Comparison of ENCODE assay signal across 17 cellular contexts in genomic region chr6:90261801-90262200, GRCh38. TPM values are rescaled to one million over a fixed set of nuclear protein-coding genes. Genes with fewer than 3 reads are reported as not detected.
A peak's percentile ranks its signal among the peaks of the same experiment; 100 is the strongest.
DNase-seq lines count a peak whose midpoint lies in the region; ATAC-seq and TF ChIP-seq lines count a peak whose summit lies in the region.
"Had no signal": no experiment of that assay in that cellular context is flagged by ENCODE, and none has a peak within 500 bp of the region (broad histone marks: within the 10 kb centered on the region; RNA-seq: fewer than 3 reads in every experiment).

No MANE protein-coding gene starts in this region.

- H3K79me1 ChIP-seq in trophoblast cell (ENCODE audit: low read length), result no peaks in the 10 kb centered on the region

- H2AFZ ChIP-seq in trophoblast cell (ENCODE audit: insufficient read depth, low read length, poor library complexity) (no peak overlapping the region), SK-N-SH (ENCODE audit: low read depth) (no peak overlapping the region)

- no peak for TF ChIP-seq EP300 in SK-N-SH (IDR thresholded peaks at IDR 0.05; ENCODE audit: borderline replicate concordance in 1 of 2, low read depth in 1 of 2, low read length in 1 of 2)

- H4K8ac ChIP-seq in trophoblast cell (ENCODE audit: low read depth, low read length), result no peak overlapping the region

- no peak for TF ChIP-seq CTCF in CD4-positive, alpha-beta T cell (IDR thresholded peaks at IDR 0.05)
- TF ChIP-seq CTCF in SK-N-SH (IDR thresholded peaks at IDR 0.05), result no peak

- H4K12ac ChIP-seq in trophoblast cell (ENCODE audit: low read depth, low read length), result no peak overlapping the region

- no CpG with 5 or more reads among the region's 2 CpGs for WGBS in trophoblast cell (ENCODE audit: extremely low coverage, insufficient coverage, insufficient read length)
- 94% methylated on average over 2 of the region's 2 CpGs for WGBS in SK-N-SH (ENCODE audit: low lambda C conversion rate)

- H3F3A ChIP-seq in SK-N-SH (replicated peaks; ENCODE audit: insufficient read depth), result peaks cover 6% of the 10 kb centered on the region

- H3K9me3 ChIP-seq in CD4-positive, alpha-beta T cell (ENCODE audit: control insufficient read depth, low read length), result no peaks in the 10 kb centered on the region
- no peaks in the 10 kb centered on the region for H3K9me3 ChIP-seq in trophoblast cell (ENCODE audit: insufficient read depth, low read depth, low read length)
- H3K9me3 ChIP-seq in SK-N-SH, result no peaks in the 10 kb centered on the region
- H3K9me3 ChIP-seq: BE2C had no signal

- H3K36me3 ChIP-seq in trophoblast cell (ENCODE audit: control insufficient read depth in 1 of 2, insufficient read depth in 2 of 2, low read length in 2 of 2) (no peaks in the 10 kb centered on the region), SK-N-SH (replicated peaks in 1 of 2; ENCODE audit: control insufficient read depth in 1 of 2, insufficient read depth in 2 of 2, low read length in 1 of 2) (no peaks in the 10 kb centered on the region)
- H3K36me3 ChIP-seq: BE2C had no signal

- H3K27me3 ChIP-seq in CD4-positive, alpha-beta T cell (ENCODE audit: control insufficient read depth, insufficient read depth, low read length), result no peaks in the 10 kb centered on the region
- H3K27me3 ChIP-seq in trophoblast cell (ENCODE audit: insufficient read depth, low read length) (no peaks in the 10 kb centered on the region), SK-N-SH (ENCODE audit: insufficient read depth) (no peaks in the 10 kb centered on the region)

- H2BK120ac ChIP-seq in trophoblast cell (ENCODE audit: insufficient read depth, low read length, poor library complexity), result no peak overlapping the region

- H3K4me3 ChIP-seq in trophoblast cell (ENCODE audit: low read depth, low read length), result no peak overlapping the region
- no peak overlapping the region for H3K4me3 ChIP-seq in SK-N-SH (ENCODE audit: low read depth in 2 of 2, low read length in 1 of 2)

- POLR2A ChIA-PET in CD4-positive, alpha-beta T cell (lab: Charles Lee), result no interaction called here
- POLR2A ChIA-PET in SK-N-SH (lab: Yijun Ruan, JAX), result no interaction called here

- peaks cover 94% of the 10 kb centered on the region for H3K36me3 Mint-ChIP-seq in activated T-cell treated with anti-CD3 and anti-CD28 coated beads, Interleukin-2, amount 50 U/mL, for 24 hours (ENCODE audit: low read depth)
- peaks cover 66% of the 10 kb centered on the region for H3K36me3 Mint-ChIP-seq in activated T-cell treated with anti-CD3 and anti-CD28 coated beads, Interleukin-2, amount 50 U/mL, for 4 hours (ENCODE audit: insufficient read depth)
- H3K36me3 Mint-ChIP-seq in CD4-positive, alpha-beta T cell (ENCODE audit: low read depth), result peaks cover 88% of the 10 kb centered on the region
- H3K36me3 Mint-ChIP-seq in activated naive CD8-positive, alpha-beta T cell treated with anti-CD3 and anti-CD28 coated beads for 36 hours, result peaks cover 90% of the 10 kb centered on the region

- H3K4me1 ChIP-seq in trophoblast cell (ENCODE audit: control insufficient read depth in 1 of 2, insufficient read depth in 2 of 2, low read length in 2 of 2) (no peaks in the 10 kb centered on the region), SK-N-SH (ENCODE audit: control insufficient read depth in 1 of 2, insufficient read depth in 2 of 2, low read depth in 1 of 2, low read length in 1 of 2) (no peaks in the 10 kb centered on the region)
- H3K4me1 ChIP-seq: BE2C had no signal

- H3K79me2 ChIP-seq in trophoblast cell (ENCODE audit: control insufficient read depth, insufficient read depth, low read length, poor library complexity) (no peaks in the 10 kb centered on the region), SK-N-SH (ENCODE audit: insufficient read depth) (no peaks in the 10 kb centered on the region)

- DNase-seq in activated T-cell treated with anti-CD3 and anti-CD28 coated beads, Interleukin-2, amount 50 U/mL, for 24 hours, result no peak
- no peak for DNase-seq in activated T-cell treated with anti-CD3 and anti-CD28 coated beads, Interleukin-2, amount 50 U/mL, for 4 hours
- no peak for DNase-seq in CD4-positive, alpha-beta T cell
- DNase-seq in activated naive CD8-positive, alpha-beta T cell treated with anti-CD3 and anti-CD28 coated beads for 36 hours, result no peak
- DNase-seq in trophoblast cell (peak; percentile 23 to 74), SK-N-SH (no peak)
- DNase-seq: BE2C; CD8-positive, alpha-beta memory T cell; DMS79; MM.1S; NCI-H1092; NCI-H1436 treated with DMSO at 0.1 percent for 48 hours; NCI-H2081; NCI-H2171 treated with DMSO at 0.1 percent for 48 hours; NK-92 treated with Interleukin-12 subunit alpha and Interleukin-12 subunit beta, amount 100 ng/mL, for 24 hours had no signal

- peaks cover 95% of the 10 kb centered on the region for H3K4me1 Mint-ChIP-seq in activated T-cell treated with anti-CD3 and anti-CD28 coated beads, Interleukin-2, amount 50 U/mL, for 24 hours (ENCODE audit: low read depth)
- H3K4me1 Mint-ChIP-seq in activated T-cell treated with anti-CD3 and anti-CD28 coated beads, Interleukin-2, amount 50 U/mL, for 4 hours (ENCODE audit: low read depth), result peaks cover 88% of the 10 kb centered on the region
- peaks cover 95% of the 10 kb centered on the region for H3K4me1 Mint-ChIP-seq in CD4-positive, alpha-beta T cell (ENCODE audit: low read depth)
- peaks cover 96% of the 10 kb centered on the region for H3K4me1 Mint-ChIP-seq in activated naive CD8-positive, alpha-beta T cell treated with anti-CD3 and anti-CD28 coated beads for 36 hours

- peaks cover 25% of the 10 kb centered on the region for H3K9me3 Mint-ChIP-seq in activated T-cell treated with anti-CD3 and anti-CD28 coated beads, Interleukin-2, amount 50 U/mL, for 24 hours
- H3K9me3 Mint-ChIP-seq in activated T-cell treated with anti-CD3 and anti-CD28 coated beads, Interleukin-2, amount 50 U/mL, for 4 hours, result peaks cover 3% of the 10 kb centered on the region
- H3K9me3 Mint-ChIP-seq in CD4-positive, alpha-beta T cell, result peaks cover 9% of the 10 kb centered on the region
- H3K9me3 Mint-ChIP-seq in activated naive CD8-positive, alpha-beta T cell treated with anti-CD3 and anti-CD28 coated beads for 36 hours, result peaks cover 30% of the 10 kb centered on the region
- H3K9me3 Mint-ChIP-seq: CD8-positive, alpha-beta memory T cell had no signal

- H2BK12ac ChIP-seq in trophoblast cell (ENCODE audit: low read length), result no peak overlapping the region

- peak overlapping the region; percentile 63 for H3K27ac Mint-ChIP-seq in activated T-cell treated with anti-CD3 and anti-CD28 coated beads, Interleukin-2, amount 50 U/mL, for 24 hours
- peak overlapping the region; percentile 67 for H3K27ac Mint-ChIP-seq in CD4-positive, alpha-beta T cell
- H3K27ac Mint-ChIP-seq in activated naive CD8-positive, alpha-beta T cell treated with anti-CD3 and anti-CD28 coated beads for 36 hours, result peak overlapping the region; percentile 99

- H4K91ac ChIP-seq in trophoblast cell (ENCODE audit: low read depth, low read length), result no peak overlapping the region

- no peak overlapping the region for H2BK5ac ChIP-seq in trophoblast cell (ENCODE audit: low read depth, low read length, poor library complexity)

- H3K23ac ChIP-seq in trophoblast cell (ENCODE audit: low read length), result no peak overlapping the region

- no peak overlapping the region for H3K4ac ChIP-seq in trophoblast cell (ENCODE audit: low read depth, low read length)

- no peak for ATAC-seq in activated T-cell treated with anti-CD3 and anti-CD28 coated beads, Interleukin-2, amount 50 U/mL, for 4 hours
- ATAC-seq in CD4-positive, alpha-beta T cell (ENCODE audit: poor library complexity), result no peak
- ATAC-seq in GM21360 (IDR thresholded peaks at IDR 0.05; ENCODE audit: unreplicated experiment), result no peak
- ATAC-seq: Right ventricle myocardium inferior had no signal

- H3K4me3 Mint-ChIP-seq in activated T-cell treated with anti-CD3 and anti-CD28 coated beads, Interleukin-2, amount 50 U/mL, for 24 hours, result no peak overlapping the region
- no peak overlapping the region for H3K4me3 Mint-ChIP-seq in activated T-cell treated with anti-CD3 and anti-CD28 coated beads, Interleukin-2, amount 50 U/mL, for 4 hours
- H3K4me3 Mint-ChIP-seq in CD4-positive, alpha-beta T cell, result no peak overlapping the region
- no peak overlapping the region for H3K4me3 Mint-ChIP-seq in activated naive CD8-positive, alpha-beta T cell treated with anti-CD3 and anti-CD28 coated beads for 36 hours
- H3K4me3 Mint-ChIP-seq: CD8-positive, alpha-beta memory T cell had no signal

- no peaks in the 10 kb centered on the region for H4K20me1 ChIP-seq in SK-N-SH (ENCODE audit: insufficient read depth)

- H3K9me2 ChIP-seq in SK-N-SH, result no peaks in the 10 kb centered on the region

- H3K14ac ChIP-seq in trophoblast cell (ENCODE audit: low read length), result no peak overlapping the region

- no peaks in the 10 kb centered on the region for H3K27me3 Mint-ChIP-seq in activated T-cell treated with anti-CD3 and anti-CD28 coated beads, Interleukin-2, amount 50 U/mL, for 24 hours
- no peaks in the 10 kb centered on the region for H3K27me3 Mint-ChIP-seq in activated T-cell treated with anti-CD3 and anti-CD28 coated beads, Interleukin-2, amount 50 U/mL, for 4 hours (ENCODE audit: low read depth)
- H3K27me3 Mint-ChIP-seq in CD4-positive, alpha-beta T cell, result no peaks in the 10 kb centered on the region
- H3K27me3 Mint-ChIP-seq in activated naive CD8-positive, alpha-beta T cell treated with anti-CD3 and anti-CD28 coated beads for 36 hours, result no peaks in the 10 kb centered on the region

- TF ChIP-seq RAD21 in SK-N-SH (IDR thresholded peaks at IDR 0.05; ENCODE audit: low read length), result no peak

- no peak overlapping the region for H3K27ac ChIP-seq in CD4-positive, alpha-beta T cell (ENCODE audit: low read depth, low read length)
- H3K27ac ChIP-seq in trophoblast cell (ENCODE audit: low read depth, low read length), result no peak overlapping the region
- no peak overlapping the region for H3K27ac ChIP-seq in SK-N-SH (ENCODE audit: low read depth in 2 of 2, low read length in 1 of 2)

- CTCF ChIA-PET in CD4-positive, alpha-beta T cell (lab: Charles Lee), result interaction anchor here (1.2 kb wide), 1 partner anchor 10 kb away, joined by 3 read pairs; no protein-coding TSS in a partner anchor
- CTCF ChIA-PET in SK-N-SH (lab: Yijun Ruan, JAX), result no interaction called here

- H3K4me2 ChIP-seq in trophoblast cell (ENCODE audit: low read length) (no peak overlapping the region), SK-N-SH (no peak overlapping the region)

- H3K9ac ChIP-seq in trophoblast cell (ENCODE audit: low read length) (no peak overlapping the region), SK-N-SH (no peak overlapping the region)

- H3K18ac ChIP-seq in trophoblast cell (ENCODE audit: low read length), result no peak overlapping the region

- intact Hi-C loops in CD4-positive, alpha-beta T cell (cut with DNase I, micrococcal nuclease), result no loop called here

- H2AK5ac ChIP-seq in trophoblast cell (ENCODE audit: low read length), result no peak overlapping the region

RNA-seq across cellular contexts. Expression of gene BACH2, which starts 34.8 kb away (rescaled TPM):
- total RNA-seq in activated T-cell treated with anti-CD3 and anti-CD28 coated beads, Interleukin-2, amount 50 U/mL, for 4 hours, result 100 to 1,000 TPM in 2 of 3 donors, 10 to 100 TPM in 1; 96.5 to 118 (median 111) TPM
- total RNA-seq in CD4-positive, alpha-beta T cell, result 100 to 1,000 TPM; 157 to 170 TPM
- total RNA-seq in activated naive CD8-positive, alpha-beta T cell treated with anti-CD3 and anti-CD28 coated beads for 36 hours, result 10 to 100 TPM; 73.1 to 78.0 TPM
- polyA plus RNA-seq in trophoblast cell (2013), result 4.4 and 5.2 TPM in 2 replicates
- 0.46 and 0.50 TPM in 2 replicates for polyA plus RNA-seq in SK-N-SH (2012; rRNA removed)
- 0.72 and 0.75 TPM in 2 replicates for polyA plus RNA-seq in SK-N-SH (2012; cell fraction: cytosol; rRNA removed)
- 0.64 and 0.72 TPM in 2 replicates for polyA plus RNA-seq in SK-N-SH (2012; cell fraction: nucleus; rRNA removed)

Comparison
In these comparisons a context has a peak if more than half of its experiments do, and no peak if none do; other contexts are left out.
1. DNase-seq: peak in trophoblast cell (2 of 2); none in activated T-cell treated with anti-CD3 and anti-CD28 coated beads, Interleukin-2, amount 50 U/mL, for 24 hours (single experiment), activated T-cell treated with anti-CD3 and anti-CD28 coated beads, Interleukin-2, amount 50 U/mL, for 4 hours (single experiment), CD4-positive, alpha-beta T cell (0 of 10), activated naive CD8-positive, alpha-beta T cell treated with anti-CD3 and anti-CD28 coated beads for 36 hours (single experiment) and SK-N-SH (single experiment).
2. Peak in every context shown above with its lines, with median percentiles within 50 percentile points of each other: H3K27ac Mint-ChIP-seq.